ENCODE assay signal across 23 cellular contexts in genomic region chr2:181368036-181368435, GRCh38.
"Had no signal": no experiment of that assay in that cellular context is flagged by ENCODE, and none has a peak within 500 bp of the region (broad histone marks: within the 10 kb centered on the region; RNA-seq: fewer than 3 reads in every experiment).

No MANE protein-coding gene starts in this region.

- H3K27ac Mint-ChIP-seq: activated CD4-positive, alpha-beta T cell treated with anti-CD3 and anti-CD28 coated beads for 36 hours; activated naive CD4-positive, alpha-beta T cell treated with anti-CD3 and anti-CD28 coated beads, Interleukin-2, amount 50 U/mL, for 72 hours; activated T-cell treated with anti-CD3 and anti-CD28 coated beads, Interleukin-2, amount 50 U/mL, for 24 hours; activated T-helper 17 cell treated with anti-CD3 and anti-CD28 coated beads, Interleukin-2, amount 50 U/mL, for 72 hours; memory B cell; stimulated activated effector memory CD8-positive, alpha-beta T cell treated with anti-CD3 and anti-CD28 coated beads, Interleukin-12 subunit alpha, Interleukin-12 subunit beta, amount 100 ng/mL, for 72 hours; stimulated activated naive CD8-positive, alpha-beta T cell treated with anti-CD3 and anti-CD28 coated beads, Interleukin-15, amount 100 ng/mL, for 72 hours; WTC11 had no signal

- H3K36me3 Mint-ChIP-seq: activated naive CD4-positive, alpha-beta T cell treated with anti-CD3 and anti-CD28 coated beads, Interleukin-2, amount 50 U/mL, for 72 hours; memory B cell; stimulated activated effector memory CD8-positive, alpha-beta T cell treated with anti-CD3 and anti-CD28 coated beads, Interleukin-12 subunit alpha, Interleukin-12 subunit beta, amount 100 ng/mL, for 72 hours; WTC11 had no signal

- H3K9me3 Mint-ChIP-seq: activated T-helper 17 cell treated with anti-CD3 and anti-CD28 coated beads, Interleukin-2, amount 50 U/mL, for 72 hours; memory B cell; stimulated activated effector memory CD8-positive, alpha-beta T cell treated with anti-CD3 and anti-CD28 coated beads, Interleukin-12 subunit alpha, Interleukin-12 subunit beta, amount 100 ng/mL, for 72 hours; stimulated activated naive CD8-positive, alpha-beta T cell treated with anti-CD3 and anti-CD28 coated beads, Interleukin-15, amount 100 ng/mL, for 72 hours; WTC11 had no signal

- DNase-seq: activated CD4-positive, alpha-beta T cell treated with anti-CD3 and anti-CD28 coated beads for 36 hours; activated CD4-positive, alpha-beta T cell treated with anti-CD3 and anti-CD28 coated beads, Interleukin-2, amount 50 U/mL, for 4 hours; activated CD8-positive, alpha-beta memory T cell treated with anti-CD3 and anti-CD28 coated beads for 24 hours; activated CD8-positive, alpha-beta memory T cell treated with anti-CD3 and anti-CD28 coated beads, Interleukin-2, amount 50 U/mL, for 4 hours; activated T-cell treated with anti-CD3 and anti-CD28 coated beads, Interleukin-2, amount 50 U/mL, for 24 hours; foreskin fibroblast; heart right ventricle; left colon; mucosa of descending colon; nucleus accumbens; posterior cingulate gyrus; right lobe of liver; stimulated activated CD4-positive, alpha-beta T cell treated with anti-CD3 and anti-CD28 coated beads, Interleukin-2, amount 100 ng/mL, for 24 hours; stimulated activated naive CD8-positive, alpha-beta T cell treated with anti-CD3 and anti-CD28 coated beads, Interleukin-15, amount 100 ng/mL, for 72 hours; T1000; tibial artery had no signal

- H3K4me1 Mint-ChIP-seq: WTC11 had no signal

- H3K4me3 ChIP-seq: heart right ventricle, mucosa of descending colon, right lobe of liver, skin epidermis, tibial artery had no signal

- H3K9me3 ChIP-seq: heart right ventricle, mucosa of descending colon, right lobe of liver, tibial artery had no signal

- H3K27me3 ChIP-seq: heart right ventricle, right lobe of liver, tibial artery had no signal

- H3K36me3 ChIP-seq: heart right ventricle, right lobe of liver, tibial artery had no signal

- H3K27me3 Mint-ChIP-seq: activated CD4-positive, alpha-beta T cell treated with anti-CD3 and anti-CD28 coated beads for 36 hours; activated T-cell treated with anti-CD3 and anti-CD28 coated beads, Interleukin-2, amount 50 U/mL, for 24 hours; activated T-helper 17 cell treated with anti-CD3 and anti-CD28 coated beads, Interleukin-2, amount 50 U/mL, for 72 hours; memory B cell; stimulated activated naive CD8-positive, alpha-beta T cell treated with anti-CD3 and anti-CD28 coated beads, Interleukin-15, amount 100 ng/mL, for 72 hours had no signal

- H3K27ac ChIP-seq: epithelial cell of prostate, heart right ventricle, right lobe of liver, skin epidermis, tibial artery had no signal

- H3K4me1 ChIP-seq: right lobe of liver had no signal

- H3K4me3 Mint-ChIP-seq: activated CD4-positive, alpha-beta T cell treated with anti-CD3 and anti-CD28 coated beads for 36 hours; activated T-cell treated with anti-CD3 and anti-CD28 coated beads, Interleukin-2, amount 50 U/mL, for 24 hours; activated T-helper 17 cell treated with anti-CD3 and anti-CD28 coated beads, Interleukin-2, amount 50 U/mL, for 72 hours; memory B cell; stimulated activated effector memory CD8-positive, alpha-beta T cell treated with anti-CD3 and anti-CD28 coated beads, Interleukin-12 subunit alpha, Interleukin-12 subunit beta, amount 100 ng/mL, for 72 hours; stimulated activated naive CD8-positive, alpha-beta T cell treated with anti-CD3 and anti-CD28 coated beads, Interleukin-15, amount 100 ng/mL, for 72 hours; WTC11 had no signal
